ENCODE assay signal across 8 cellular contexts in genomic region chr18:46334200-46334553, GRCh38.
A peak's percentile ranks its signal among the peaks of the same experiment; 100 is the strongest.
DNase-seq lines count a peak whose midpoint lies in the region; ATAC-seq and TF ChIP-seq lines count a peak whose summit lies in the region.

No MANE protein-coding gene starts in this region.

- POLR2A ChIA-PET in HCT116 (lab: Charles Lee) = no interaction called here

- H3K4me2 ChIP-seq in HCT116 (ENCODE audit: low read length) (peak overlapping the region; percentile 86), hepatocyte (peak overlapping the region; percentile 96), smooth muscle cell (peak overlapping the region; percentile 95)

- CTCF ChIA-PET in HCT116 (lab: Charles Lee) = no interaction called here

- RAD21 ChIA-PET in HCT116 (lab: Charles Lee; ENCODE audit: low non-redundant PET in 1 of 2, low total read pairs in 2 of 2, uncharacterized antibody in 2 of 2, unreplicated experiment in 2 of 2) = no interaction called here

- ATAC-seq in HCT116 (peak; percentile 61), GM21723 (IDR thresholded peaks at IDR 0.05; ENCODE audit: unreplicated experiment) (no peak), HG03460 (IDR thresholded peaks at IDR 0.05; ENCODE audit: unreplicated experiment) (no peak)

- H3K36me3 ChIP-seq in HCT116 (ENCODE audit: control insufficient read depth in 1 of 2, insufficient read depth in 2 of 2, low read length in 2 of 2) (no peaks in the 10 kb centered on the region), hepatocyte (replicated peaks; ENCODE audit: insufficient read depth, low read depth) (no peaks in the 10 kb centered on the region), smooth muscle cell (ENCODE audit: low read depth) (no peaks in the 10 kb centered on the region)

- H3K79me2 ChIP-seq in HCT116 (ENCODE audit: insufficient read depth, low read length) (peaks cover 16% of the 10 kb centered on the region; the same call in 1 of the 2 replicates), hepatocyte (no peaks in the 10 kb centered on the region), smooth muscle cell (ENCODE audit: low read depth) (no peaks in the 10 kb centered on the region)

- TF ChIP-seq POLR2A in HCT116 (IDR thresholded peaks at IDR 0.05; ENCODE audit: borderline replicate concordance, extremely low read depth, insufficient read depth, insufficient read length) = no peak

- TF ChIP-seq RAD21 in HCT116 (IDR thresholded peaks at IDR 0.05; ENCODE audit: low read depth) = no peak

- no peaks in the 10 kb centered on the region for H3F3A ChIP-seq in smooth muscle cell (ENCODE audit: low read depth)

- no peak for DNase-seq in HCT116 (ENCODE audit: low read depth, low spot score)
- peak; percentile 20 for DNase-seq in hepatocyte (ENCODE audit: low spot score)
- DNase-seq in smooth muscle cell (lab: John Stamatoyannopoulos, UW; ENCODE audit: unreplicated experiment) = no peak
- DNase-seq in germinal center (ENCODE audit: low spot score) = no peak
- no peak for DNase-seq in SKM-1 (lab: John Stamatoyannopoulos, UW; ENCODE audit: unreplicated experiment)

- H3K9me2 ChIP-seq in HCT116 (ENCODE audit: insufficient read depth) (no peaks in the 10 kb centered on the region), hepatocyte (replicated peaks; ENCODE audit: insufficient read depth) (no peaks in the 10 kb centered on the region)

- H3K4me1 ChIP-seq in HCT116 (ENCODE audit: control insufficient read depth in 1 of 2, insufficient read depth in 2 of 2, low read length in 2 of 2) (peaks cover 4 to 23% of the 10 kb centered on the region in 2 experiments; a peak in 3 of 4 replicates), hepatocyte (ENCODE audit: insufficient read depth) (peaks cover 22% of the 10 kb centered on the region), smooth muscle cell (ENCODE audit: low read depth) (peaks cover 41% of the 10 kb centered on the region)

- no peak overlapping the region; the same call in 1 of the 2 replicates for H3K27ac ChIP-seq in HCT116 (ENCODE audit: low read depth, low read length)
- peak overlapping the region; percentile 75 for H3K27ac ChIP-seq in VCaP
- no peak overlapping the region for H3K27ac ChIP-seq in hepatocyte
- H3K27ac ChIP-seq in smooth muscle cell (ENCODE audit: low read depth) = no peak overlapping the region

- peak overlapping the region; percentile 61 to 71 for H3K4me3 ChIP-seq in HCT116 (replicated peaks in 1 of 2; ENCODE audit: low read depth in 1 of 2, low read length in 2 of 2)
- peak overlapping the region; percentile 77 for H3K4me3 ChIP-seq in hepatocyte
- H3K4me3 ChIP-seq in smooth muscle cell = peak overlapping the region; percentile 62

- H3K9ac ChIP-seq in HCT116 (ENCODE audit: low read length) (peak overlapping the region; percentile 77), smooth muscle cell (ENCODE audit: low read depth) (no peak overlapping the region)

- intact Hi-C loops in HCT116 (cut with micrococcal nuclease) = loop anchor here (5.0 kb wide), 1 partner anchor 162 kb away; a partner anchor contains a TSS

- H4K20me1 ChIP-seq in HCT116 (ENCODE audit: insufficient read depth) = no peaks in the 10 kb centered on the region; the same call in 1 of the 2 replicates
- no peaks in the 10 kb centered on the region for H4K20me1 ChIP-seq in hepatocyte (ENCODE audit: insufficient read depth, poor library complexity, severe bottlenecking)
- H4K20me1 ChIP-seq in smooth muscle cell (ENCODE audit: low read depth) = no peaks in the 10 kb centered on the region

- WGBS in hepatocyte (ENCODE audit: low lambda C conversion rate, missing lambda C conversion rate) = under 1% methylated on average over 22 of the region's 45 CpGs
- 2% methylated on average over 31 of the region's 45 CpGs for WGBS in smooth muscle cell (ENCODE audit: low lambda C conversion rate)

- H3K9me3 ChIP-seq in HCT116 (ENCODE audit: control insufficient read depth in 1 of 2, insufficient read depth in 1 of 2, low read depth in 1 of 2, low read length in 2 of 2) = no peaks in the 10 kb centered on the region
- no peaks in the 10 kb centered on the region for H3K9me3 ChIP-seq in hepatocyte (ENCODE audit: low read depth)
- H3K9me3 ChIP-seq in smooth muscle cell (replicated peaks; ENCODE audit: low read depth) = no peaks in the 10 kb centered on the region

- TF ChIP-seq CTCF in HCT116 (IDR thresholded peaks at IDR 0.05 in 2 of 3, conservative IDR thresholded peaks at IDR 0.05 in 1 of 3; ENCODE audit: borderline replicate concordance in 1 of 3, insufficient read depth in 1 of 3, low read depth in 2 of 3, low read length in 2 of 3) (no peak), VCaP (conservative IDR thresholded peaks at IDR 0.05) (no peak), hepatocyte (IDR thresholded peaks at IDR 0.05; ENCODE audit: poor library complexity) (no peak), smooth muscle cell (IDR thresholded peaks at IDR 0.05; ENCODE audit: borderline replicate concordance, insufficient read depth, poor library complexity, severe bottlenecking) (no peak)

- peak overlapping the region; percentile 56 for H2AFZ ChIP-seq in HCT116 (ENCODE audit: low read depth, low read length, poor library complexity, severe bottlenecking)
- H2AFZ ChIP-seq in hepatocyte = peak overlapping the region; percentile 66
- H2AFZ ChIP-seq in smooth muscle cell (ENCODE audit: low read depth) = peak overlapping the region; percentile 60

- H3K27me3 ChIP-seq in HCT116 (ENCODE audit: insufficient read depth, low read length) (no peaks in the 10 kb centered on the region), hepatocyte (peaks cover 61% of the 10 kb centered on the region), smooth muscle cell (ENCODE audit: low read depth) (peaks cover 50% of the 10 kb centered on the region)

- no TSS peak for BruUV-seq in HCT116 (replicated peaks; lab: Mats Ljungman, UMichigan)

TF ChIP-seq in HCT116, 20 proteins besides CTCF, POLR2A, EP300 and RAD21 (continues in another document):
- no peak for TF ChIP-seq ELF1 (IDR thresholded peaks at IDR 0.05; ENCODE audit: borderline replicate concordance, low read depth)
- TF ChIP-seq SRF (IDR thresholded peaks at IDR 0.05; ENCODE audit: low read depth) = no peak
- no peak for TF ChIP-seq ATF3 (IDR thresholded peaks at IDR 0.05)
- TF ChIP-seq SIN3A (IDR thresholded peaks at IDR 0.05; ENCODE audit: low read depth) = no peak
- TF ChIP-seq ZFX (IDR thresholded peaks at IDR 0.05) = no peak
- no peak for TF ChIP-seq YY1 (IDR thresholded peaks at IDR 0.05; ENCODE audit: extremely low read depth, insufficient replicate concordance, low read depth, low read length)
- no peak for TF ChIP-seq TCF7L2 (IDR thresholded peaks at IDR 0.05; ENCODE audit: borderline replicate concordance, extremely low read depth, insufficient read depth, insufficient read length)
- no peak for TF ChIP-seq SP1 (IDR thresholded peaks at IDR 0.05; ENCODE audit: low read depth)
- TF ChIP-seq REST (IDR thresholded peaks at IDR 0.05; ENCODE audit: low read depth) = no peak
- TF ChIP-seq FOSL1 (IDR thresholded peaks at IDR 0.05; ENCODE audit: low read depth) = no peak
- no peak for TF ChIP-seq EGR1 (IDR thresholded peaks at IDR 0.05; ENCODE audit: low read depth)
- TF ChIP-seq EZH2 (IDR thresholded peaks at IDR 0.05) = no peak
- no peak for TF ChIP-seq CEBPB (IDR thresholded peaks at IDR 0.05; ENCODE audit: low read depth)
- no peak for TF ChIP-seq POLR2AphosphoS5 (IDR thresholded peaks at IDR 0.05; ENCODE audit: low read depth, low read length)
- no peak for TF ChIP-seq EZH2phosphoT487 (IDR thresholded peaks at IDR 0.05; ENCODE audit: borderline replicate concordance)
- no peak for TF ChIP-seq ZBTB33 (IDR thresholded peaks at IDR 0.05; ENCODE audit: extremely low read depth, insufficient replicate concordance, low read length)
